Comparison of ENCODE assay signal across 10 cellular contexts in the genomic region with DNA sequence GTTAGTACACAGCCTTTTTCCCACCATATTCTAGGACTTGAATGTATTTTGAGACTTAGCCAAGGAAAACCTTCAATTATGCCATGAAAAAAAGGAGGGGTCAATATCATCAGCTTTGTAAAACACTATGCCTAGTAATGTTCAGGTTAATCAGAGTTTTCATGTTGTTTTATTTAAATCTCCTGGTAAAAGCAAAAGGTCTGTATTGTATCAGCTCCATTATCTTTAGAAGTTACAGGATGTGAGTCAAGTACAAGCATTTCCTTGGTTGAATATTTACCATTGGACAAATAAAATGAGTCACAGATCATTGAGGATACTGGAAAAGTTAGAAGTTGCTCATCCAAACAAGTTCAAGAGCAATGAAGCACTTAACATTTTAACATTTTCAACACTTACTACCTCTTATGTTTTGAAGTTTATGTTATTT.
DNase-seq lines count a peak whose midpoint lies in the region; ATAC-seq and TF ChIP-seq lines count a peak whose summit lies in the region.
"Had no signal": no experiment of that assay in that cellular context is flagged by ENCODE, and none has a peak within 500 bp of the region (broad histone marks: within the 10 kb centered on the region; RNA-seq: fewer than 3 reads in every experiment).

No MANE protein-coding gene starts in this region.

- no TSS peak for BruUV-seq in HCT116 (replicated peaks; lab: Mats Ljungman, UMichigan)

- H4K20me1 ChIP-seq in HCT116 (ENCODE audit: insufficient read depth) = no peaks in the 10 kb centered on the region

- peak overlapping the region; percentile 36 for H3K9ac ChIP-seq in HCT116 (ENCODE audit: low read length)

- H3K27ac ChIP-seq in HCT116 (ENCODE audit: low read depth, low read length) = peak overlapping the region; percentile 97
- H3K27ac ChIP-seq: WERI-Rb-1 had no signal

- no peak overlapping the region for H2AFZ ChIP-seq in HCT116 (ENCODE audit: low read depth, low read length, poor library complexity, severe bottlenecking)

- H3K9me2 ChIP-seq in HCT116 (ENCODE audit: insufficient read depth) = no peaks in the 10 kb centered on the region

- peak; percentile 47 for ATAC-seq in HCT116
- ATAC-seq in HG03108 (IDR thresholded peaks at IDR 0.05; ENCODE audit: unreplicated experiment) = no peak
- ATAC-seq in GM21786 (IDR thresholded peaks at IDR 0.05; ENCODE audit: unreplicated experiment) = no peak

- intact Hi-C loops in HCT116 (cut with micrococcal nuclease) = loop anchor here (10.0 kb wide), 1 partner anchor 98 kb away; a partner anchor contains a TSS

- TF ChIP-seq POLR2A in HCT116 (IDR thresholded peaks at IDR 0.05; ENCODE audit: borderline replicate concordance, extremely low read depth, insufficient read depth, insufficient read length) = no peak

- peaks cover 78 to 95% of the 10 kb centered on the region in 2 experiments for H3K4me1 ChIP-seq in HCT116 (ENCODE audit: control insufficient read depth in 1 of 2, insufficient read depth in 2 of 2, low read length in 2 of 2)

- DNase-seq in HCT116 (ENCODE audit: low read depth, low spot score) (peak; percentile 77), amniotic epithelial cell (ENCODE audit: low read depth) (peak; percentile 64), hepatic stellate cell (ENCODE audit: low spot score) (peak; percentile 26), stromal cell of bone marrow (ENCODE audit: low read depth) (peak; percentile 41), UCSD-AML1 (lab: John Stamatoyannopoulos, UW; ENCODE audit: unreplicated experiment) (no peak), midbrain (lab: John Stamatoyannopoulos, UW) (no peak)
- DNase-seq: NCI-H1105, WERI-Rb-1 had no signal

- H3K36me3 ChIP-seq in HCT116 (ENCODE audit: control insufficient read depth in 1 of 2, insufficient read depth in 2 of 2, low read length in 2 of 2) = peaks cover 0 to 52% of the 10 kb centered on the region in 2 experiments; a peak in 2 of 4 replicates
- H3K36me3 ChIP-seq: WERI-Rb-1 had no signal

- TF ChIP-seq CTCF in HCT116 (IDR thresholded peaks at IDR 0.05 in 2 of 3, conservative IDR thresholded peaks at IDR 0.05 in 1 of 3; ENCODE audit: borderline replicate concordance in 1 of 3, insufficient read depth in 1 of 3, low read depth in 2 of 3, low read length in 2 of 3) = no peak

- POLR2A ChIA-PET in HCT116 (lab: Charles Lee) = interaction anchor here (1.5 kb wide), 2 partner anchors 9 to 246 kb away, joined by 3 to 8 read pairs; no protein-coding TSS in a partner anchor

- no peaks in the 10 kb centered on the region for H3K27me3 ChIP-seq in HCT116 (ENCODE audit: insufficient read depth, low read length)

- RAD21 ChIA-PET in HCT116 (lab: Charles Lee; ENCODE audit: low non-redundant PET in 1 of 2, low total read pairs in 2 of 2, uncharacterized antibody in 2 of 2, unreplicated experiment in 2 of 2) = interaction anchor here in 1 of 2 experiments (0.5 kb wide), 1 partner anchor 101 kb away, joined by 4 read pairs; no protein-coding TSS in a partner anchor

- CTCF ChIA-PET in HCT116 (lab: Charles Lee) = interaction anchor here (0.6 kb wide), 1 partner anchor 10 kb away, joined by 3 read pairs; no protein-coding TSS in a partner anchor

- peak overlapping the region in 1 of 2 experiments; percentile 8; a peak in 1 of 4 replicates for H3K4me3 ChIP-seq in HCT116 (replicated peaks in 1 of 2; ENCODE audit: low read depth in 1 of 2, low read length in 2 of 2)

- TF ChIP-seq RAD21 in HCT116 (IDR thresholded peaks at IDR 0.05; ENCODE audit: low read depth) = peak; percentile 35

- H3K9me3 ChIP-seq in HCT116 (ENCODE audit: control insufficient read depth in 1 of 2, insufficient read depth in 1 of 2, low read depth in 1 of 2, low read length in 2 of 2) = no peaks in the 10 kb centered on the region

- peak overlapping the region; percentile 53 for H3K4me2 ChIP-seq in HCT116 (ENCODE audit: low read length)

- H3K79me2 ChIP-seq in HCT116 (ENCODE audit: insufficient read depth, low read length) = peaks cover 43% of the 10 kb centered on the region

TF ChIP-seq in HCT116, 20 proteins besides CTCF, POLR2A, EP300 and RAD21:
- TF ChIP-seq SP1 (IDR thresholded peaks at IDR 0.05; ENCODE audit: low read depth) (peak; percentile 99), EGR1 (IDR thresholded peaks at IDR 0.05; ENCODE audit: low read depth) (peak; percentile 37; the same call in 1 of the 2 replicates), TCF7L2 (IDR thresholded peaks at IDR 0.05; ENCODE audit: borderline replicate concordance, extremely low read depth, insufficient read depth, insufficient read length) (no peak), ZNF274 (IDR thresholded peaks at IDR 0.05; ENCODE audit: low read depth, low read length) (no peak), SIN3A (IDR thresholded peaks at IDR 0.05; ENCODE audit: low read depth) (no peak; the same call in 1 of the 2 replicates), CEBPB (IDR thresholded peaks at IDR 0.05; ENCODE audit: low read depth) (peak; percentile 74), JUND (IDR thresholded peaks at IDR 0.05) (peak; percentile 99), FOSL1 (IDR thresholded peaks at IDR 0.05; ENCODE audit: low read depth) (peak; percentile 97), YY1 (IDR thresholded peaks at IDR 0.05; ENCODE audit: extremely low read depth, insufficient replicate concordance, low read depth, low read length) (peak; percentile 14), EZH2 (IDR thresholded peaks at IDR 0.05) (no peak), POLR2AphosphoS5 (IDR thresholded peaks at IDR 0.05; ENCODE audit: low read depth, low read length) (peak; percentile 56; the same call in 1 of the 2 replicates), ELF1 (IDR thresholded peaks at IDR 0.05; ENCODE audit: borderline replicate concordance, low read depth) (0 out of 2 replicates have a peak, but pooled peaks have one; percentile 18), CBX3 (IDR thresholded peaks at IDR 0.05; ENCODE audit: low read depth) (peak; percentile 80), SRF (IDR thresholded peaks at IDR 0.05; ENCODE audit: low read depth) (peak; percentile 71), ZFX (IDR thresholded peaks at IDR 0.05) (no peak), EZH2phosphoT487 (IDR thresholded peaks at IDR 0.05; ENCODE audit: borderline replicate concordance) (no peak)
- TF ChIP-seq, protein P1, sequence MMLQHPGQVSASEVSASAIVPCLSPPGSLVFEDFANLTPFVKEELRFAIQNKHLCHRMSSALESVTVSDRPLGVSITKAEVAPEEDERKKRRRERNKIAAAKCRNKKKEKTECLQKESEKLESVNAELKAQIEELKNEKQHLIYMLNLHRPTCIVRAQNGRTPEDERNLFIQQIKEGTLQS (IDR thresholded peaks at IDR 0.05) = 0 out of 2 replicates have a peak, but pooled peaks have one; percentile 22
- TF ChIP-seq, protein P2, sequence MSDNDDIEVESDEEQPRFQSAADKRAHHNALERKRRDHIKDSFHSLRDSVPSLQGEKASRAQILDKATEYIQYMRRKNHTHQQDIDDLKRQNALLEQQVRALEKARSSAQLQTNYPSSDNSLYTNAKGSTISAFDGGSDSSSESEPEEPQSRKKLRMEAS (IDR thresholded peaks at IDR 0.05) = peak; percentile 65
- TF ChIP-seq, protein P3, sequence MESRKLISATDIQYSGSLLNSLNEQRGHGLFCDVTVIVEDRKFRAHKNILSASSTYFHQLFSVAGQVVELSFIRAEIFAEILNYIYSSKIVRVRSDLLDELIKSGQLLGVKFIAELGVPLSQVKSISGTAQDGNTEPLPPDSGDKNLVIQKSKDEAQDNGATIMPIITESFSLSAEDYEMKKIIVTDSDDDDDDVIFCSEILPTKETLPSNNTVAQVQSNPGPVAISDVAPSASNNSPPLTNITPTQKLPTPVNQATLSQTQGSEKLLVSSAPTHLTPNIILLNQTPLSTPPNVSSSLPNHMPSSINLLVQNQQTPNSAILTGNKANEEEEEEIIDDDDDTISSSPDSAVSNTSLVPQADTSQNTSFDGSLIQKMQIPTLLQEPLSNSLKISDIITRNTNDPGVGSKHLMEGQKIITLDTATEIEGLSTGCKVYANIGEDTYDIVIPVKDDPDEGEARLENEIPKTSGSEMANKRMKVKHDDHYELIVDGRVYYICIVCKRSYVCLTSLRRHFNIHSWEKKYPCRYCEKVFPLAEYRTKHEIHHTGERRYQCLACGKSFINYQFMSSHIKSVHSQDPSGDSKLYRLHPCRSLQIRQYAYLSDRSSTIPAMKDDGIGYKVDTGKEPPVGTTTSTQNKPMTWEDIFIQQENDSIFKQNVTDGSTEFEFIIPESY (IDR thresholded peaks at IDR 0.05; ENCODE audit: extremely low read depth, insufficient replicate concordance, low read length) = no peak
- TF ChIP-seq, protein P4, sequence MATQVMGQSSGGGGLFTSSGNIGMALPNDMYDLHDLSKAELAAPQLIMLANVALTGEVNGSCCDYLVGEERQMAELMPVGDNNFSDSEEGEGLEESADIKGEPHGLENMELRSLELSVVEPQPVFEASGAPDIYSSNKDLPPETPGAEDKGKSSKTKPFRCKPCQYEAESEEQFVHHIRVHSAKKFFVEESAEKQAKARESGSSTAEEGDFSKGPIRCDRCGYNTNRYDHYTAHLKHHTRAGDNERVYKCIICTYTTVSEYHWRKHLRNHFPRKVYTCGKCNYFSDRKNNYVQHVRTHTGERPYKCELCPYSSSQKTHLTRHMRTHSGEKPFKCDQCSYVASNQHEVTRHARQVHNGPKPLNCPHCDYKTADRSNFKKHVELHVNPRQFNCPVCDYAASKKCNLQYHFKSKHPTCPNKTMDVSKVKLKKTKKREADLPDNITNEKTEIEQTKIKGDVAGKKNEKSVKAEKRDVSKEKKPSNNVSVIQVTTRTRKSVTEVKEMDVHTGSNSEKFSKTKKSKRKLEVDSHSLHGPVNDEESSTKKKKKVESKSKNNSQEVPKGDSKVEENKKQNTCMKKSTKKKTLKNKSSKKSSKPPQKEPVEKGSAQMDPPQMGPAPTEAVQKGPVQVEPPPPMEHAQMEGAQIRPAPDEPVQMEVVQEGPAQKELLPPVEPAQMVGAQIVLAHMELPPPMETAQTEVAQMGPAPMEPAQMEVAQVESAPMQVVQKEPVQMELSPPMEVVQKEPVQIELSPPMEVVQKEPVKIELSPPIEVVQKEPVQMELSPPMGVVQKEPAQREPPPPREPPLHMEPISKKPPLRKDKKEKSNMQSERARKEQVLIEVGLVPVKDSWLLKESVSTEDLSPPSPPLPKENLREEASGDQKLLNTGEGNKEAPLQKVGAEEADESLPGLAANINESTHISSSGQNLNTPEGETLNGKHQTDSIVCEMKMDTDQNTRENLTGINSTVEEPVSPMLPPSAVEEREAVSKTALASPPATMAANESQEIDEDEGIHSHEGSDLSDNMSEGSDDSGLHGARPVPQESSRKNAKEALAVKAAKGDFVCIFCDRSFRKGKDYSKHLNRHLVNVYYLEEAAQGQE (IDR thresholded peaks at IDR 0.05; ENCODE audit: low read depth) = no peak

Comparison
In these comparisons a context has a peak if more than half of its experiments do, and no peak if none do; other contexts are left out.
1. DNase-seq: peak in HCT116 (single experiment), amniotic epithelial cell (single experiment), hepatic stellate cell (single experiment) and stromal cell of bone marrow (single experiment); none in UCSD-AML1 (single experiment) and midbrain (single experiment).